ENCODE assay signal across 19 cellular contexts in genomic region chr2:120590841-120591240, GRCh38.
"Had no signal": no experiment of that assay in that cellular context is flagged by ENCODE, and none has a peak within 500 bp of the region (broad histone marks: within the 10 kb centered on the region; RNA-seq: fewer than 3 reads in every experiment).

No MANE protein-coding gene starts in this region.

- H3K4me1 Mint-ChIP-seq: activated naive CD8-positive, alpha-beta T cell treated with anti-CD3 and anti-CD28 coated beads for 36 hours had no signal

- H3K4me1 ChIP-seq: pancreas had no signal

- H3K27ac ChIP-seq: body of pancreas, pancreas had no signal

- H3K9me3 ChIP-seq: body of pancreas, mucosa of descending colon, pancreas had no signal

- H3K27ac Mint-ChIP-seq: activated B cell treated with CpG ODN at 0.5 μM for 24 hours; activated CD4-positive, alpha-beta memory T cell treated with anti-CD3 and anti-CD28 coated beads for 36 hours; activated naive CD8-positive, alpha-beta T cell treated with anti-CD3 and anti-CD28 coated beads for 36 hours; naive thymus-derived CD8-positive, alpha-beta T cell; stimulated activated naive B cell treated with anti-CD40 and anti-IgM and Interleukin-4, amounts not matched to agents 10 μg/mL and 1 μg/mL and 100 μg/mL, for 72 hours; T-cell had no signal

- ATAC-seq: body of pancreas; mucosa of descending colon; naive thymus-derived CD8-positive, alpha-beta T cell; pancreas; sciatic nerve; stimulated activated naive B cell treated with anti-CD40 and anti-IgM and Interleukin-4, amounts not matched to agents 10 μg/mL and 1 μg/mL and 100 μg/mL, for 72 hours; T-cell had no signal

- H3K4me3 Mint-ChIP-seq: activated B cell treated with CpG ODN at 0.5 μM for 24 hours; activated CD4-positive, alpha-beta memory T cell treated with anti-CD3 and anti-CD28 coated beads for 36 hours; activated naive CD8-positive, alpha-beta T cell treated with anti-CD3 and anti-CD28 coated beads for 36 hours; naive thymus-derived CD8-positive, alpha-beta T cell; stimulated activated naive B cell treated with anti-CD40 and anti-IgM and Interleukin-4, amounts not matched to agents 10 μg/mL and 1 μg/mL and 100 μg/mL, for 72 hours; T-cell had no signal

- H3K27me3 ChIP-seq: body of pancreas, pancreas had no signal

- H3K36me3 Mint-ChIP-seq: activated CD4-positive, alpha-beta memory T cell treated with anti-CD3 and anti-CD28 coated beads for 36 hours; activated naive CD8-positive, alpha-beta T cell treated with anti-CD3 and anti-CD28 coated beads for 36 hours; stimulated activated naive B cell treated with anti-CD40 and anti-IgM and Interleukin-4, amounts not matched to agents 10 μg/mL and 1 μg/mL and 100 μg/mL, for 72 hours; T-cell had no signal

- H3K36me3 ChIP-seq: pancreas had no signal

- H3K4me3 ChIP-seq: body of pancreas, mucosa of descending colon, pancreas had no signal

- DNase-seq: activated B cell treated with CpG ODN at 0.5 μM for 24 hours; activated CD4-positive, alpha-beta memory T cell treated with anti-CD3 and anti-CD28 coated beads for 36 hours; activated CD4-positive, alpha-beta T cell treated with anti-CD3 and anti-CD28 coated beads for 4 hours; activated naive CD4-positive, alpha-beta T cell; activated naive CD8-positive, alpha-beta T cell treated with anti-CD3 and anti-CD28 coated beads for 36 hours; activated T-cell treated with anti-CD3 and anti-CD28 coated beads for 4 hours; amniotic stem cell; body of pancreas; caudate nucleus; erythroblast; head of caudate nucleus; kidney glomerular epithelial cell; mesenchymal stem cell; naive thymus-derived CD8-positive, alpha-beta T cell; pancreas; stimulated activated naive B cell treated with anti-CD40 and anti-IgM and Interleukin-4, amounts not matched to agents 10 μg/mL and 1 μg/mL and 100 μg/mL, for 72 hours; T-cell had no signal

- H3K9me3 Mint-ChIP-seq: activated B cell treated with CpG ODN at 0.5 μM for 24 hours; activated CD4-positive, alpha-beta memory T cell treated with anti-CD3 and anti-CD28 coated beads for 36 hours; activated naive CD8-positive, alpha-beta T cell treated with anti-CD3 and anti-CD28 coated beads for 36 hours; stimulated activated naive B cell treated with anti-CD40 and anti-IgM and Interleukin-4, amounts not matched to agents 10 μg/mL and 1 μg/mL and 100 μg/mL, for 72 hours; T-cell had no signal
